35 cellular contexts compared by ENCODE assay signal in genomic region chr18:37628466-37629220, GRCh38.
"Had no signal": no experiment of that assay in that cellular context is flagged by ENCODE, and none has a peak within 500 bp of the region (broad histone marks: within the 10 kb centered on the region; RNA-seq: fewer than 3 reads in every experiment).

No MANE protein-coding gene starts in this region.

- H3K27me3 ChIP-seq: MG63 had no signal

- H3K27ac ChIP-seq: KMS-11 had no signal

- H3K36me3 ChIP-seq: MG63 had no signal

- H3K4me3 ChIP-seq: MG63 had no signal

- DNase-seq: Karpas-422, Kasumi-1, KBM-7, KG1, MG63, MM.1S, MV-4-11, NCI-H1048, NCI-H1092, NCI-H1092 treated with DMSO at 0.1 percent for 48 hours, NCI-H1105, NCI-H1105 treated with DMSO at 0.1 percent for 48 hours, NCI-H1417, NCI-H1417 treated with DMSO at 0.1 percent for 48 hours, NCI-H1436, NCI-H1436 treated with DMSO at 0.1 percent for 48 hours, NCI-H146, NCI-H1694, NCI-H1694 treated with DMSO at 0.1 percent for 48 hours, NCI-H187, NCI-H187 treated with DMSO at 0.1 percent for 48 hours, NCI-H1930, NCI-H2029, NCI-H2029 treated with DMSO at 0.1 percent for 48 hours, NCI-H2081, NCI-H2081 treated with DMSO at 0.1 percent for 48 hours, NCI-H2107, NCI-H2171, NCI-H2171 treated with DMSO at 0.1 percent for 48 hours, NCI-H2227 treated with DMSO at 0.1 percent for 48 hours, NCI-H226, NCI-H345, NCI-H446, NCI-H446 treated with DMSO at 0.1 percent for 48 hours had no signal

- H3K9me3 ChIP-seq: MG63 had no signal
